12 cellular contexts compared by ENCODE assay signal in the genomic region with DNA sequence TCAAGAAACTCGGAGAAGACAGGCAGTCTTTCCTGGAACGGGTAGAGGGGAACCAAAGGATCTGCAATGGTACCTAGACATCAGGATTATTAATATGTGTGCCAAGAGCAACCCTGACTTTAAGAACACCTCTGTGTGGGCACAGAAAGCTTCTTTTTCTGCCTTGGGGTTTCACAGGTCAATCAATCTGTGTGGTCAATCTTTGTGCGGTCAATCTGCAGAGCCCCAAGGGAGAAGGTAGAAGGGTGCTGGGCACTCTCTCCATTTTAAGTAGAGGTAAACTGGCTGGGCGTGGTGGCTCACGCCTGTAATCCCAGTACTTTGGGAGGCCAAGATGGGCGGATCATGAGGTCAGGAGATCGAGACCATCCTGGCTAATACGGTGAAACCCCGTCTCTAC.
"Had no signal": no experiment of that assay in that cellular context is flagged by ENCODE, and none has a peak within 500 bp of the region (broad histone marks: within the 10 kb centered on the region; RNA-seq: fewer than 3 reads in every experiment).

No MANE protein-coding gene starts in this region.

- H3K4me3 Mint-ChIP-seq: endodermal cell, nephron, T-helper 17 cell, WTC11 had no signal

- H3K36me3 ChIP-seq: breast epithelium, transverse colon had no signal

- H3K27me3 Mint-ChIP-seq: T-helper 17 cell had no signal

- DNase-seq: activated CD4-positive, alpha-beta T cell treated with anti-CD3 and anti-CD28 coated beads, Interleukin-2, amount 50 U/mL, for 4 hours; activated CD8-positive, alpha-beta memory T cell treated with anti-CD3 and anti-CD28 coated beads, Interleukin-2, amount 50 U/mL, for 4 hours; activated naive CD4-positive, alpha-beta T cell treated with anti-CD3 and anti-CD28 coated beads, Interleukin-2, amount 50 U/mL, for 16 hours; endodermal cell; occipital lobe; SIG-M5; stimulated activated CD4-positive, alpha-beta T cell treated with anti-CD3 and anti-CD28 coated beads, Interleukin-4, amount 100 ng/mL, for 4 hours; T-helper 17 cell; transverse colon had no signal

- H3K27me3 ChIP-seq: breast epithelium, transverse colon had no signal

- H3K4me3 ChIP-seq: breast epithelium, transverse colon had no signal

- H3K27ac Mint-ChIP-seq: endodermal cell, WTC11 had no signal

- H3K27ac ChIP-seq: breast epithelium, transverse colon had no signal

- H3K9me3 Mint-ChIP-seq: endodermal cell, nephron, WTC11 had no signal

- H3K9me3 ChIP-seq: breast epithelium, transverse colon had no signal

- ATAC-seq: T-helper 17 cell, WTC11 had no signal

- H3K36me3 Mint-ChIP-seq: WTC11 had no signal
